Comparison of ENCODE assay signal across 33 cellular contexts in genomic region chr2:215552144-215552580, GRCh38.
"Had no signal": no experiment of that assay in that cellular context is flagged by ENCODE, and none has a peak within 500 bp of the region (broad histone marks: within the 10 kb centered on the region; RNA-seq: fewer than 3 reads in every experiment).

No MANE protein-coding gene starts in this region.

- H3K4me3 Mint-ChIP-seq: naive thymus-derived CD4-positive, alpha-beta T cell; natural killer cell; nephron; neural progenitor cell; stimulated activated memory B cell treated with anti-CD40 and anti-IgM and Interleukin-4, amounts not matched to agents 10 μg/mL and 1 μg/mL and 100 μg/mL, for 72 hours; stimulated activated naive CD8-positive, alpha-beta T cell treated with anti-CD3 and anti-CD28 coated beads, Interleukin-15, amount 100 ng/mL, for 72 hours had no signal

- H3K27me3 ChIP-seq: neural progenitor cell, ovary, spleen, suprapubic skin, thyroid gland, tibial nerve, upper lobe of left lung, vagina had no signal

- H3K27ac Mint-ChIP-seq: naive thymus-derived CD4-positive, alpha-beta T cell; natural killer cell; nephron; neural progenitor cell; progenitor cell of endocrine pancreas; stimulated activated memory B cell treated with anti-CD40 and anti-IgM and Interleukin-4, amounts not matched to agents 10 μg/mL and 1 μg/mL and 100 μg/mL, for 72 hours; stimulated activated naive CD8-positive, alpha-beta T cell treated with anti-CD3 and anti-CD28 coated beads, Interleukin-15, amount 100 ng/mL, for 72 hours had no signal

- H3K27me3 Mint-ChIP-seq: progenitor cell of endocrine pancreas; stimulated activated memory B cell treated with anti-CD40 and anti-IgM and Interleukin-4, amounts not matched to agents 10 μg/mL and 1 μg/mL and 100 μg/mL, for 72 hours; stimulated activated naive CD8-positive, alpha-beta T cell treated with anti-CD3 and anti-CD28 coated beads, Interleukin-15, amount 100 ng/mL, for 72 hours had no signal

- DNase-seq: naive thymus-derived CD4-positive, alpha-beta T cell; natural killer cell; occipital lobe; ovary; posterior cingulate gyrus; psoas muscle; right cardiac atrium; spleen; stimulated activated CD4-positive, alpha-beta T cell treated with anti-CD3 and anti-CD28 coated beads, Interleukin-12 subunit alpha, Interleukin-12 subunit beta, amount 100 ng/mL, for 4 hours; stimulated activated CD4-positive, alpha-beta T cell treated with anti-CD3 and anti-CD28 coated beads, Interleukin-1b, Interleukin-23, amount 100 ng/mL, for 48 hours; stimulated activated CD4-positive, alpha-beta T cell treated with anti-CD3 and anti-CD28 coated beads, Interleukin-4, amount 100 ng/mL, for 1 hour; stimulated activated CD4-positive, alpha-beta T cell treated with anti-CD3 and anti-CD28 coated beads, Interleukin-4, amount 100 ng/mL, for 4 hours; stimulated activated CD8-positive, alpha-beta memory T cell treated with anti-CD3 and anti-CD28 coated beads, Interleukin-4, amount 100 ng/mL, for 48 hours; stimulated activated naive CD4-positive, alpha-beta T cell; stimulated activated naive CD8-positive, alpha-beta T cell treated with anti-CD3 and anti-CD28 coated beads, Interleukin-15, amount 100 ng/mL, for 72 hours; stimulated activated naive CD8-positive, alpha-beta T cell treated with anti-CD3 and anti-CD28 coated beads, Interleukin-15, Interleukin-2, amounts not matched to agents 100 U/mL and 50 U/mL, for 24 hours; substantia nigra; thyroid gland; trophoblast cell; upper lobe of left lung had no signal

- H3K4me1 Mint-ChIP-seq: naive thymus-derived CD4-positive, alpha-beta T cell; natural killer cell; neural progenitor cell; stimulated activated memory B cell treated with anti-CD40 and anti-IgM and Interleukin-4, amounts not matched to agents 10 μg/mL and 1 μg/mL and 100 μg/mL, for 72 hours; stimulated activated naive CD8-positive, alpha-beta T cell treated with anti-CD3 and anti-CD28 coated beads, Interleukin-15, amount 100 ng/mL, for 72 hours had no signal

- H2AFZ ChIP-seq: neural progenitor cell, parathyroid adenoma had no signal

- H3K79me2 ChIP-seq: parathyroid adenoma had no signal

- H3K36me3 ChIP-seq: neural progenitor cell, ovary, spleen, suprapubic skin, thoracic aorta, thyroid gland, tibial nerve, upper lobe of left lung, vagina had no signal

- ATAC-seq: naive thymus-derived CD4-positive, alpha-beta T cell; natural killer cell; psoas muscle; right cardiac atrium; sciatic nerve; stimulated activated memory B cell treated with anti-CD40 and anti-IgM and Interleukin-4, amounts not matched to agents 10 μg/mL and 1 μg/mL and 100 μg/mL, for 72 hours; stimulated activated naive CD8-positive, alpha-beta T cell treated with anti-CD3 and anti-CD28 coated beads, Interleukin-15, amount 100 ng/mL, for 72 hours; stimulated activated naive CD8-positive, alpha-beta T cell treated with anti-CD3 and anti-CD28 coated beads, Interleukin-15, Interleukin-2, amounts not matched to agents 100 U/mL and 50 U/mL, for 24 hours had no signal

- H3K9ac ChIP-seq: neural progenitor cell, parathyroid adenoma had no signal

- FAIRE-seq: urothelium cell line had no signal

- H3K4me3 ChIP-seq: neural progenitor cell, ovary, psoas muscle, skin epidermis, smooth muscle cell, spleen, suprapubic skin, thoracic aorta, thyroid gland, tibial nerve, upper lobe of left lung, vagina had no signal

- H3K27ac ChIP-seq: neural progenitor cell, ovary, parathyroid adenoma, psoas muscle, skin epidermis, spleen, suprapubic skin, thoracic aorta, thyroid gland, tibial nerve, upper lobe of left lung, vagina had no signal

- H3K4me1 ChIP-seq: neural progenitor cell, parathyroid adenoma, psoas muscle, spleen, suprapubic skin, thyroid gland, tibial nerve, upper lobe of left lung, vagina had no signal

- H3K36me3 Mint-ChIP-seq: naive thymus-derived CD4-positive, alpha-beta T cell; natural killer cell; neural progenitor cell; stimulated activated memory B cell treated with anti-CD40 and anti-IgM and Interleukin-4, amounts not matched to agents 10 μg/mL and 1 μg/mL and 100 μg/mL, for 72 hours had no signal

- H3K9me3 ChIP-seq: ovary, psoas muscle, spleen, suprapubic skin, thoracic aorta, thyroid gland, tibial nerve, upper lobe of left lung, vagina had no signal

- H3K9me3 Mint-ChIP-seq: naive thymus-derived CD4-positive, alpha-beta T cell; natural killer cell; nephron; neural progenitor cell; stimulated activated naive CD8-positive, alpha-beta T cell treated with anti-CD3 and anti-CD28 coated beads, Interleukin-15, amount 100 ng/mL, for 72 hours had no signal

- H3K4me2 ChIP-seq: neural progenitor cell, smooth muscle cell had no signal
